ENCODE assay signal across 1 cellular context in the genomic region with DNA sequence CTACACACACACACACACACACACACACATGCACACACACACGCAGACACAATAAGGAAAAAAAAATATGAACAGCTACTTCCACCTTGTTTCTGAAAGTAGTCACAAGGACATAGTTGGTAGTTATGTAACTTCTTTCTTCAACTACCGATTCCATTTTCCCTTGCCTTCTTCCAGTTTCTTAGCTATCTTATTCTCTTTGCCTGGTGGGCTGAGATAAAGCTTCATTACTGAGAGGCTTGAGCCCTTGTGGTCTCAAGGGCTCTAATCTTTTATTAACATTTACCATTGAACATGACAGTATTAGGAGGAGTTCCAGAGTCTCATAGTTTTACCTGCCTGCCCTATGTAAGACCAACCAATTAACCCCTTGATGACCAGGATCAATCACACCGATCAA.
TF ChIP-seq lines count a peak whose summit lies in the region.

No MANE protein-coding gene starts in this region.

TF ChIP-seq in K562, 482 proteins besides CTCF, POLR2A, EP300 and RAD21 (continued from another document and continues in another):
- TF ChIP-seq CBFB (CRISPR knock-in tag; IDR thresholded peaks at IDR 0.05) = no peak
- TF ChIP-seq, protein P1, sequence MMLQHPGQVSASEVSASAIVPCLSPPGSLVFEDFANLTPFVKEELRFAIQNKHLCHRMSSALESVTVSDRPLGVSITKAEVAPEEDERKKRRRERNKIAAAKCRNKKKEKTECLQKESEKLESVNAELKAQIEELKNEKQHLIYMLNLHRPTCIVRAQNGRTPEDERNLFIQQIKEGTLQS (IDR thresholded peaks at IDR 0.05) = no peak
- TF ChIP-seq, protein P1 (CRISPR knock-in tag; conservative IDR thresholded peaks at IDR 0.05) = no peak
- no peak for TF ChIP-seq MAZ (CRISPR knock-in tag; conservative IDR thresholded peaks at IDR 0.05 in 1 of 2, IDR thresholded peaks at IDR 0.05 in 1 of 2)
- no peak for TF ChIP-seq ZNF384 (IDR thresholded peaks at IDR 0.05; ENCODE audit: low read depth, low read length)
- no peak for TF ChIP-seq ZKSCAN1 (IDR thresholded peaks at IDR 0.05; ENCODE audit: low read depth, low read length)
- peak; percentile 82 for TF ChIP-seq DACH1 (IDR thresholded peaks at IDR 0.05; ENCODE audit: partially characterized antibody)
- TF ChIP-seq, protein P2, sequence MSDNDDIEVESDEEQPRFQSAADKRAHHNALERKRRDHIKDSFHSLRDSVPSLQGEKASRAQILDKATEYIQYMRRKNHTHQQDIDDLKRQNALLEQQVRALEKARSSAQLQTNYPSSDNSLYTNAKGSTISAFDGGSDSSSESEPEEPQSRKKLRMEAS (CRISPR knock-in tag; IDR thresholded peaks at IDR 0.05) = no peak
- TF ChIP-seq ZNF561 (CRISPR knock-in tag; conservative IDR thresholded peaks at IDR 0.05) = no peak
- no peak for TF ChIP-seq KDM4B (IDR thresholded peaks at IDR 0.05; ENCODE audit: borderline replicate concordance in 2 of 2, low read depth in 1 of 2)
- TF ChIP-seq, protein P3, sequence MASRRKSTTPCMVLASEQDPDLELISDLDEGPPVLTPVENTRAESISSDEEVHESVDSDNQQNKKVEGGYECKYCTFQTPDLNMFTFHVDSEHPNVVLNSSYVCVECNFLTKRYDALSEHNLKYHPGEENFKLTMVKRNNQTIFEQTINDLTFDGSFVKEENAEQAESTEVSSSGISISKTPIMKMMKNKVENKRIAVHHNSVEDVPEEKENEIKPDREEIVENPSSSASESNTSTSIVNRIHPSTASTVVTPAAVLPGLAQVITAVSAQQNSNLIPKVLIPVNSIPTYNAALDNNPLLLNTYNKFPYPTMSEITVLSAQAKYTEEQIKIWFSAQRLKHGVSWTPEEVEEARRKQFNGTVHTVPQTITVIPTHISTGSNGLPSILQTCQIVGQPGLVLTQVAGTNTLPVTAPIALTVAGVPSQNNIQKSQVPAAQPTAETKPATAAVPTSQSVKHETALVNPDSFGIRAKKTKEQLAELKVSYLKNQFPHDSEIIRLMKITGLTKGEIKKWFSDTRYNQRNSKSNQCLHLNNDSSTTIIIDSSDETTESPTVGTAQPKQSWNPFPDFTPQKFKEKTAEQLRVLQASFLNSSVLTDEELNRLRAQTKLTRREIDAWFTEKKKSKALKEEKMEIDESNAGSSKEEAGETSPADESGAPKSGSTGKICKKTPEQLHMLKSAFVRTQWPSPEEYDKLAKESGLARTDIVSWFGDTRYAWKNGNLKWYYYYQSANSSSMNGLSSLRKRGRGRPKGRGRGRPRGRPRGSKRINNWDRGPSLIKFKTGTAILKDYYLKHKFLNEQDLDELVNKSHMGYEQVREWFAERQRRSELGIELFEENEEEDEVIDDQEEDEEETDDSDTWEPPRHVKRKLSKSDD (conservative IDR thresholded peaks at IDR 0.05; ENCODE audit: low read length) = no peak
- no peak for TF ChIP-seq POLR3G (IDR thresholded peaks at IDR 0.05; ENCODE audit: extremely low read depth, insufficient read length, insufficient replicate concordance)
- TF ChIP-seq BRD9 (IDR thresholded peaks at IDR 0.05; ENCODE audit: low read depth, partially characterized antibody) = no peak
- TF ChIP-seq ZNF212 (CRISPR knock-in tag; IDR thresholded peaks at IDR 0.05) = no peak
- peak; percentile 31; the same call in 1 of the 2 replicates for TF ChIP-seq CTBP1 (IDR thresholded peaks at IDR 0.05; ENCODE audit: borderline replicate concordance)
- no peak for TF ChIP-seq FOS (IDR thresholded peaks at IDR 0.05; ENCODE audit: extremely low read depth, insufficient read length)
- no peak for TF ChIP-seq ZNF444 (CRISPR knock-in tag; IDR thresholded peaks at IDR 0.05)
- no peak for TF ChIP-seq ZNF668 (CRISPR knock-in tag; IDR thresholded peaks at IDR 0.05)
- TF ChIP-seq SMARCA5 (IDR thresholded peaks at IDR 0.05) = no peak
- no peak for TF ChIP-seq RBM39 (optimal IDR thresholded peaks at IDR 0.05; ENCODE audit: low read depth, low read length)
- no peak for TF ChIP-seq HLTF (IDR thresholded peaks at IDR 0.05)
- TF ChIP-seq L3MBTL2 (IDR thresholded peaks at IDR 0.05) = no peak
- TF ChIP-seq SMAD3 (CRISPR knock-in tag; conservative IDR thresholded peaks at IDR 0.05) = no peak
- TF ChIP-seq, protein P4, sequence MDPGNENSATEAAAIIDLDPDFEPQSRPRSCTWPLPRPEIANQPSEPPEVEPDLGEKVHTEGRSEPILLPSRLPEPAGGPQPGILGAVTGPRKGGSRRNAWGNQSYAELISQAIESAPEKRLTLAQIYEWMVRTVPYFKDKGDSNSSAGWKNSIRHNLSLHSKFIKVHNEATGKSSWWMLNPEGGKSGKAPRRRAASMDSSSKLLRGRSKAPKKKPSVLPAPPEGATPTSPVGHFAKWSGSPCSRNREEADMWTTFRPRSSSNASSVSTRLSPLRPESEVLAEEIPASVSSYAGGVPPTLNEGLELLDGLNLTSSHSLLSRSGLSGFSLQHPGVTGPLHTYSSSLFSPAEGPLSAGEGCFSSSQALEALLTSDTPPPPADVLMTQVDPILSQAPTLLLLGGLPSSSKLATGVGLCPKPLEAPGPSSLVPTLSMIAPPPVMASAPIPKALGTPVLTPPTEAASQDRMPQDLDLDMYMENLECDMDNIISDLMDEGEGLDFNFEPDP (CRISPR knock-in tag; IDR thresholded peaks at IDR 0.05) = no peak
- TF ChIP-seq LARP7 (IDR thresholded peaks at IDR 0.05) = no peak
- peak; percentile 83 for TF ChIP-seq STAT5A (IDR thresholded peaks at IDR 0.05; ENCODE audit: borderline replicate concordance, low read length)
- no peak for TF ChIP-seq POLR3A (IDR thresholded peaks at IDR 0.05; ENCODE audit: borderline replicate concordance, extremely low read depth, insufficient read depth, insufficient read length)
- TF ChIP-seq SRSF7 (optimal IDR thresholded peaks at IDR 0.05; ENCODE audit: low read depth, low read length) = no peak
- no peak for TF ChIP-seq POLR2H (tag; IDR thresholded peaks at IDR 0.05; ENCODE audit: low read depth)
- TF ChIP-seq JUNB (CRISPR knock-in tag; conservative IDR thresholded peaks at IDR 0.05) = no peak
- TF ChIP-seq ZZZ3 (IDR thresholded peaks at IDR 0.05) = no peak
- TF ChIP-seq SREBF1 (IDR thresholded peaks at IDR 0.05; ENCODE audit: borderline replicate concordance, low read depth, low read length) = no peak
- no peak for TF ChIP-seq PHTF2 (CRISPR knock-in tag; IDR thresholded peaks at IDR 0.05)
- TF ChIP-seq, protein P5, sequence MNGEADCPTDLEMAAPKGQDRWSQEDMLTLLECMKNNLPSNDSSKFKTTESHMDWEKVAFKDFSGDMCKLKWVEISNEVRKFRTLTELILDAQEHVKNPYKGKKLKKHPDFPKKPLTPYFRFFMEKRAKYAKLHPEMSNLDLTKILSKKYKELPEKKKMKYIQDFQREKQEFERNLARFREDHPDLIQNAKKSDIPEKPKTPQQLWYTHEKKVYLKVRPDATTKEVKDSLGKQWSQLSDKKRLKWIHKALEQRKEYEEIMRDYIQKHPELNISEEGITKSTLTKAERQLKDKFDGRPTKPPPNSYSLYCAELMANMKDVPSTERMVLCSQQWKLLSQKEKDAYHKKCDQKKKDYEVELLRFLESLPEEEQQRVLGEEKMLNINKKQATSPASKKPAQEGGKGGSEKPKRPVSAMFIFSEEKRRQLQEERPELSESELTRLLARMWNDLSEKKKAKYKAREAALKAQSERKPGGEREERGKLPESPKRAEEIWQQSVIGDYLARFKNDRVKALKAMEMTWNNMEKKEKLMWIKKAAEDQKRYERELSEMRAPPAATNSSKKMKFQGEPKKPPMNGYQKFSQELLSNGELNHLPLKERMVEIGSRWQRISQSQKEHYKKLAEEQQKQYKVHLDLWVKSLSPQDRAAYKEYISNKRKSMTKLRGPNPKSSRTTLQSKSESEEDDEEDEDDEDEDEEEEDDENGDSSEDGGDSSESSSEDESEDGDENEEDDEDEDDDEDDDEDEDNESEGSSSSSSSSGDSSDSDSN (IDR thresholded peaks at IDR 0.05; ENCODE audit: borderline replicate concordance in 1 of 2, low read depth in 2 of 2, low read length in 2 of 2) = no peak
- peak; percentile 68 for TF ChIP-seq POLR2AphosphoS5 (IDR thresholded peaks at IDR 0.05; ENCODE audit: control insufficient read depth, insufficient read depth, low read depth, low read length)
- TF ChIP-seq ZNF785 (CRISPR knock-in tag; IDR thresholded peaks at IDR 0.05) = no peak
- TF ChIP-seq MTF1 (CRISPR knock-in tag; IDR thresholded peaks at IDR 0.05; ENCODE audit: borderline replicate concordance) = no peak
- TF ChIP-seq, protein P6, sequence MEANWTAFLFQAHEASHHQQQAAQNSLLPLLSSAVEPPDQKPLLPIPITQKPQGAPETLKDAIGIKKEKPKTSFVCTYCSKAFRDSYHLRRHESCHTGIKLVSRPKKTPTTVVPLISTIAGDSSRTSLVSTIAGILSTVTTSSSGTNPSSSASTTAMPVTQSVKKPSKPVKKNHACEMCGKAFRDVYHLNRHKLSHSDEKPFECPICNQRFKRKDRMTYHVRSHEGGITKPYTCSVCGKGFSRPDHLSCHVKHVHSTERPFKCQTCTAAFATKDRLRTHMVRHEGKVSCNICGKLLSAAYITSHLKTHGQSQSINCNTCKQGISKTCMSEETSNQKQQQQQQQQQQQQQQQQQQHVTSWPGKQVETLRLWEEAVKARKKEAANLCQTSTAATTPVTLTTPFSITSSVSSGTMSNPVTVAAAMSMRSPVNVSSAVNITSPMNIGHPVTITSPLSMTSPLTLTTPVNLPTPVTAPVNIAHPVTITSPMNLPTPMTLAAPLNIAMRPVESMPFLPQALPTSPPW (CRISPR knock-in tag; IDR thresholded peaks at IDR 0.05) = no peak
- TF ChIP-seq NFE2 (IDR thresholded peaks at IDR 0.05; ENCODE audit: low read depth) = no peak
- TF ChIP-seq, protein P7, sequence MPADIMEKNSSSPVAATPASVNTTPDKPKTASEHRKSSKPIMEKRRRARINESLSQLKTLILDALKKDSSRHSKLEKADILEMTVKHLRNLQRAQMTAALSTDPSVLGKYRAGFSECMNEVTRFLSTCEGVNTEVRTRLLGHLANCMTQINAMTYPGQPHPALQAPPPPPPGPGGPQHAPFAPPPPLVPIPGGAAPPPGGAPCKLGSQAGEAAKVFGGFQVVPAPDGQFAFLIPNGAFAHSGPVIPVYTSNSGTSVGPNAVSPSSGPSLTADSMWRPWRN (IDR thresholded peaks at IDR 0.05; ENCODE audit: low read depth) = peak; percentile 54; the same call in 1 of the 2 replicates
- peak; percentile 34 for TF ChIP-seq FOSL1 (tag; conservative IDR thresholded peaks at IDR 0.05)
- TF ChIP-seq PHF21A (IDR thresholded peaks at IDR 0.05; ENCODE audit: borderline replicate concordance, low read depth) = no peak
- TF ChIP-seq HNRNPK (IDR thresholded peaks at IDR 0.05; ENCODE audit: low read depth, low read length, poor library complexity, severe bottlenecking) = no peak
- TF ChIP-seq, protein P8, sequence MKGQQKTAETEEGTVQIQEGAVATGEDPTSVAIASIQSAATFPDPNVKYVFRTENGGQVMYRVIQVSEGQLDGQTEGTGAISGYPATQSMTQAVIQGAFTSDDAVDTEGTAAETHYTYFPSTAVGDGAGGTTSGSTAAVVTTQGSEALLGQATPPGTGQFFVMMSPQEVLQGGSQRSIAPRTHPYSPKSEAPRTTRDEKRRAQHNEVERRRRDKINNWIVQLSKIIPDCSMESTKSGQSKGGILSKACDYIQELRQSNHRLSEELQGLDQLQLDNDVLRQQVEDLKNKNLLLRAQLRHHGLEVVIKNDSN (CRISPR knock-in tag; IDR thresholded peaks at IDR 0.05) = no peak
- TF ChIP-seq SIRT6 (IDR thresholded peaks at IDR 0.05; ENCODE audit: low read depth, low read length) = no peak
- no peak for TF ChIP-seq TCF7L2 (IDR thresholded peaks at IDR 0.05; ENCODE audit: low read depth, low read length)
